ENCODE assay signal across 13 cellular contexts in the genomic region with DNA sequence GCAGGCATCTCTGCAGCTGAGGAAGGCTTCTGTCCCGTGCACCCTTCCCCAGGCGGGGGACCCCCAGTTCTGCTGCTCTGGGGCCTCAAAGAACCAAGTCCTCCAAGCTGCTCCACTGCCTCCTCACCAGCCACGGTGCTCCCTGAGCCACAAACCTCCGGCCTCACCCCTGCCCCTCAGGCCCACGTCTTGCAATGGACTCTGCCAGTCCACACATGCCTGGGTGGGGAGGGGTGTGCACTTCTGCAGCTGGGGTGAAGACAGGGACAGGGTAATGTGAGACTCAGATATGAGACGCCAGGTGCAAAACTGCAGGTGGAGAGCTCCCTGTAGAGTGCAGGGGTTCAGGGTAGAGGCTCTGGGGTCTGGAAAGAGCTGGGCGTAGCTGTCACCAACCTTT. TPM values are rescaled to one million over a fixed set of nuclear protein-coding genes. Genes with fewer than 3 reads are reported as not detected.
DNase-seq lines count a peak whose midpoint lies in the region; ATAC-seq, FAIRE-seq and TF ChIP-seq lines count a peak whose summit lies in the region.
"Had no signal": no experiment of that assay in that cellular context is flagged by ENCODE, and none has a peak within 500 bp of the region (broad histone marks: within the 10 kb centered on the region; RNA-seq: fewer than 3 reads in every experiment).

No MANE protein-coding gene starts in this region.

- H3K4me1 ChIP-seq in HepG2 (ENCODE audit: insufficient read depth, low read length): peaks cover 72% of the 10 kb centered on the region
- H3K4me1 ChIP-seq in right lobe of liver: peaks cover 0 to 30% (median 11%) of the 10 kb centered on the region in 4 donors
- H3K4me1 ChIP-seq: BE2C had no signal

- TF ChIP-seq POLR2A in HepG2 (IDR thresholded peaks at IDR 0.05; ENCODE audit: insufficient read depth in 1 of 2, low read depth in 2 of 2, low read length in 2 of 2): no peak
- no peak for TF ChIP-seq POLR2A in right lobe of liver (IDR thresholded peaks at IDR 0.05)

- TF ChIP-seq CTCF in HepG2 (CRISPR knock-in tag; IDR thresholded peaks at IDR 0.05): no peak
- TF ChIP-seq CTCF in right lobe of liver (IDR thresholded peaks at IDR 0.05): no peak
- TF ChIP-seq CTCF in RWPE1 (conservative IDR thresholded peaks at IDR 0.05; ENCODE audit: low read depth): no peak

- no peak for FAIRE-seq in HepG2 (lab: Jason Lieb, UNC)

- CTCF ChIA-PET in HepG2 (lab: Yijun Ruan, JAX; ENCODE audit: low intra/inter-chr PET ratio, low total read pairs): no interaction called here
- CTCF ChIA-PET in RWPE1 (lab: Yijun Ruan, JAX): no interaction called here

- no TSS peak for BruUV-seq in HepG2 (replicated peaks; lab: Mats Ljungman, UMichigan)

- peak overlapping the region; percentile 69 for H3K27ac ChIP-seq in HepG2 (ENCODE audit: extremely low read length, insufficient read depth, low read length)
- H3K27ac ChIP-seq in right lobe of liver: no peak overlapping the region
- peak overlapping the region; percentile 92 for H3K27ac ChIP-seq in RWPE1

- POLR2A ChIA-PET in HepG2 (lab: Yijun Ruan, JAX) (interaction anchor here (1.3 to 3.9 kb wide), 7 partner anchors 23 to 63 kb away, joined by 4 to 31 read pairs (median 14); a partner anchor contains a TSS), RWPE1 (lab: Yijun Ruan, JAX; ENCODE audit: low non-redundant PET) (interaction anchor here (0.7 kb wide), 2 partner anchors 39 to 68 kb away, joined by 3 to 11 read pairs; no protein-coding TSS in a partner anchor)

- intact Hi-C loops in HepG2 (cut with micrococcal nuclease; ENCODE audit: unreplicated experiment): loop anchor here (5.0 kb wide), 1 partner anchor 40 kb away; no protein-coding TSS in a partner anchor
- intact Hi-C loops in right lobe of liver (cut with DNase I): no loop called here

- H3K9me3 ChIP-seq in HepG2 (ENCODE audit: low read length): no peaks in the 10 kb centered on the region
- no peaks in the 10 kb centered on the region for H3K9me3 ChIP-seq in right lobe of liver
- H3K9me3 ChIP-seq: BE2C had no signal

- in situ Hi-C loops in HepG2 (cut with HindIII; ENCODE audit: extremely low pct_ligation_motif_present, low pct_unique_long_range_greater_than_20kb): no loop called here

- no peaks in the 10 kb centered on the region for H4K20me1 ChIP-seq in HepG2 (ENCODE audit: insufficient read depth, low read length)

- H2AFZ ChIP-seq in HepG2 (ENCODE audit: low read length): no peak overlapping the region

- H3K4me2 ChIP-seq in HepG2 (ENCODE audit: low read depth, low read length): peak overlapping the region; percentile 87

- WGBS in HepG2 (ENCODE audit: low lambda C conversion rate): 23% methylated on average over 5 of the region's 7 CpGs
- WGBS in right lobe of liver (ENCODE audit: insufficient coverage, low coverage, low lambda C conversion rate, missing lambda C conversion rate): 70% methylated on average over 5 of the region's 7 CpGs

- peak overlapping the region; percentile 38 to 69 (median 40); a peak in 5 of 6 replicates for H3K4me3 ChIP-seq in HepG2 (replicated peaks in 1 of 3; ENCODE audit: insufficient read depth in 1 of 3, low read depth in 2 of 3, low read length in 3 of 3)
- H3K4me3 ChIP-seq in right lobe of liver: no peak overlapping the region

- DNase-seq in HepG2 (ENCODE audit: low spot score) (no peak), right lobe of liver (no peak), RWPE1 (ENCODE audit: low spot score) (peak; percentile 54), islet precursor cell (peak; percentile 57), KG1 (lab: John Stamatoyannopoulos, UW) (no peak), OCI-M1 (lab: John Stamatoyannopoulos, UW) (no peak)
- DNase-seq: BE2C; foreskin melanocyte; stimulated activated CD4-positive, alpha-beta T cell treated with anti-CD3 and anti-CD28 coated beads, Interleukin-15, amount 100 ng/mL, for 24 hours; stimulated activated CD8-positive, alpha-beta memory T cell treated with anti-CD3 and anti-CD28 coated beads, Interleukin-4, amount 100 ng/mL, for 48 hours had no signal

- TF ChIP-seq EP300 in HepG2 (IDR thresholded peaks at IDR 0.05; ENCODE audit: low read depth in 2 of 2, low read length in 2 of 2) (no peak), HepG2 (CRISPR knock-in tag; IDR thresholded peaks at IDR 0.05; ENCODE audit: borderline replicate concordance) (no peak)

- H3K9ac ChIP-seq in HepG2 (ENCODE audit: insufficient read depth, low read depth, low read length): peak overlapping the region; percentile 61

- no peak for TF ChIP-seq RAD21 in HepG2 (CRISPR knock-in tag; IDR thresholded peaks at IDR 0.05)

- ATAC-seq in HepG2 (no peak), right lobe of liver (no peak), GM18907 (IDR thresholded peaks at IDR 0.05; ENCODE audit: unreplicated experiment) (no peak), GM19395 (IDR thresholded peaks at IDR 0.05; ENCODE audit: unreplicated experiment) (no peak)
- ATAC-seq: left lobe of liver had no signal

- H3K79me2 ChIP-seq in HepG2 (ENCODE audit: insufficient read depth, low read length): peaks cover 12% of the 10 kb centered on the region

- no peaks in the 10 kb centered on the region; a peak in 1 of 5 replicates for H3K27me3 ChIP-seq in HepG2 (ENCODE audit: control insufficient read depth in 1 of 2, insufficient read depth in 2 of 2, low read length in 2 of 2)
- no peaks in the 10 kb centered on the region for H3K27me3 ChIP-seq in right lobe of liver
- H3K27me3 ChIP-seq: BE2C had no signal

- H3K36me3 ChIP-seq in HepG2 (replicated peaks in 1 of 2; ENCODE audit: control insufficient read depth in 1 of 2, insufficient read depth in 2 of 2, low read length in 2 of 2): peaks cover 0 to under 1% of the 10 kb centered on the region in 2 experiments; a peak in 2 of 5 replicates
- no peaks in the 10 kb centered on the region for H3K36me3 ChIP-seq in right lobe of liver
- H3K36me3 ChIP-seq: BE2C had no signal

RNA-seq across cellular contexts. Expression of a gene that starts 3.2 kb away (rescaled TPM):
- total RNA-seq in HepG2 (2016; rRNA removed; fragmentation: Illumina TruSeq; extraction: Trizol): 11.3 and 21.7 TPM in 2 replicates
- 5.6 and 7.0 TPM in 2 replicates for total RNA-seq in HepG2 (2016; cell fraction: cytosol; rRNA removed; fragmentation: Illumina TruSeq; extraction: Trizol; ENCODE audit: low read depth)
- 8.4 and 25.4 TPM in 2 replicates for total RNA-seq in HepG2 (2016; cell fraction: insoluble cytoplasmic fraction; rRNA removed; fragmentation: Illumina TruSeq; extraction: Trizol)
- total RNA-seq in HepG2 (2016; cell fraction: membrane; rRNA removed; fragmentation: Illumina TruSeq; extraction: Trizol): 10.9 and 11.3 TPM in 2 replicates
- total RNA-seq in HepG2 (2016; cell fraction: nucleus; rRNA removed; fragmentation: Illumina TruSeq; extraction: Trizol): 23.2 and 23.3 TPM in 2 replicates
- 26.4 and 37.6 TPM in 2 replicates for polyA plus RNA-seq in HepG2 (2011; rRNA removed)
- polyA plus RNA-seq in HepG2 (2011; cell fraction: cytosol; rRNA removed): 28.3 and 34.4 TPM in 2 replicates
- 151 and 168 TPM in 2 replicates for polyA plus RNA-seq in HepG2 (2011; cell fraction: nucleus; rRNA removed)
- 19.9 and 35.5 TPM in 2 replicates for polyA plus RNA-seq in HepG2 (2012)
- 5.4 and 6.0 TPM in 2 replicates for polyA plus RNA-seq in HepG2 (2016; cell fraction: cytosol; fragmentation: Illumina TruSeq; extraction: Trizol; ENCODE audit: low read depth)
- polyA plus RNA-seq in HepG2 (2016; cell fraction: insoluble cytoplasmic fraction; fragmentation: Illumina TruSeq; extraction: Trizol; ENCODE audit: low read depth): 11.4 and 12.9 TPM in 2 replicates
- polyA plus RNA-seq in HepG2 (2016; cell fraction: membrane; fragmentation: Illumina TruSeq; extraction: Trizol; ENCODE audit: low read depth): 9.5 and 10.3 TPM in 2 replicates
- 59.3 and 60.5 TPM in 2 replicates for polyA plus RNA-seq in HepG2 (2016; cell fraction: nucleus; fragmentation: Illumina TruSeq; extraction: Trizol; ENCODE audit: insufficient read depth, low read depth)
- 43.0 and 66.5 TPM in 2 replicates for polyA minus RNA-seq in HepG2 (2011; rRNA and poly(A)+ RNA removed; ENCODE audit: low replicate concordance)
- 20.3 and 23.7 TPM in 2 replicates for polyA minus RNA-seq in HepG2 (2011; cell fraction: cytosol; rRNA and poly(A)+ RNA removed)
- 28.6 and 30.4 TPM in 2 replicates for polyA minus RNA-seq in HepG2 (2011; cell fraction: nucleus; rRNA and poly(A)+ RNA removed)
- total RNA-seq in right lobe of liver: 10 to 100 TPM in 4 of 6 experiments, 1 to 10 TPM in 2; 8.4 to 21.9 (median 11.4) TPM

RNA-seq across cellular contexts. Expression of a gene that starts 5.1 kb away (rescaled TPM):
- total RNA-seq in HepG2 (2016; rRNA removed; fragmentation: Illumina TruSeq; extraction: Trizol) (1.5 and 8.9 TPM in 2 replicates), right lobe of liver (1 to 10 TPM in 1 of 6 experiments, under 1 TPM in 4, not detected in 1; 0.09 to 1.0 (median 0.28) TPM)
- total RNA-seq in HepG2 (2016; cell fraction: cytosol; rRNA removed; fragmentation: Illumina TruSeq; extraction: Trizol; ENCODE audit: low read depth): 1.8 and 2.3 TPM in 2 replicates
- 1.2 and 9.2 TPM in 2 replicates for total RNA-seq in HepG2 (2016; cell fraction: insoluble cytoplasmic fraction; rRNA removed; fragmentation: Illumina TruSeq; extraction: Trizol)
- total RNA-seq in HepG2 (2016; cell fraction: membrane; rRNA removed; fragmentation: Illumina TruSeq; extraction: Trizol): 1.7 and 2.0 TPM in 2 replicates
- 14.4 and 16.4 TPM in 2 replicates for total RNA-seq in HepG2 (2016; cell fraction: nucleus; rRNA removed; fragmentation: Illumina TruSeq; extraction: Trizol)
- polyA plus RNA-seq in HepG2 (2011; rRNA removed): 14.3 and 19.9 TPM in 2 replicates
- polyA plus RNA-seq in HepG2 (2011; cell fraction: cytosol; rRNA removed): 2.2 and 2.9 TPM in 2 replicates
- polyA plus RNA-seq in HepG2 (2011; cell fraction: nucleus; rRNA removed): 267 and 279 TPM in 2 replicates
- polyA plus RNA-seq in HepG2 (2012): 18.3 and 18.6 TPM in 2 replicates
- 0.44 and 0.54 TPM in 2 replicates for polyA plus RNA-seq in HepG2 (2016; cell fraction: cytosol; fragmentation: Illumina TruSeq; extraction: Trizol; ENCODE audit: low read depth)
- polyA plus RNA-seq in HepG2 (2016; cell fraction: insoluble cytoplasmic fraction; fragmentation: Illumina TruSeq; extraction: Trizol; ENCODE audit: low read depth): 1.5 and 1.9 TPM in 2 replicates
- polyA plus RNA-seq in HepG2 (2016; cell fraction: membrane; fragmentation: Illumina TruSeq; extraction: Trizol; ENCODE audit: low read depth): 0.82 and 1.0 TPM in 2 replicates
- polyA plus RNA-seq in HepG2 (2016; cell fraction: nucleus; fragmentation: Illumina TruSeq; extraction: Trizol; ENCODE audit: insufficient read depth, low read depth): 71.0 and 80.1 TPM in 2 replicates
- 0.23 and 6.4 TPM in 2 replicates for polyA minus RNA-seq in HepG2 (2011; rRNA and poly(A)+ RNA removed; ENCODE audit: low replicate concordance)
- polyA minus RNA-seq in HepG2 (2011; cell fraction: cytosol; rRNA and poly(A)+ RNA removed): 0.97 and 2.5 TPM in 2 replicates
- 14.8 and 15.1 TPM in 2 replicates for polyA minus RNA-seq in HepG2 (2011; cell fraction: nucleus; rRNA and poly(A)+ RNA removed)

RNA-seq across cellular contexts. Expression of a gene that starts 32.1 kb away (rescaled TPM):
- total RNA-seq in HepG2 (2016; rRNA removed; fragmentation: Illumina TruSeq; extraction: Trizol): 0.80 and 2.1 TPM in 2 replicates
- total RNA-seq in HepG2 (2016; cell fraction: cytosol; rRNA removed; fragmentation: Illumina TruSeq; extraction: Trizol; ENCODE audit: low read depth): 1.7 and 1.8 TPM in 2 replicates
- 1.4 and 2.0 TPM in 2 replicates for total RNA-seq in HepG2 (2016; cell fraction: insoluble cytoplasmic fraction; rRNA removed; fragmentation: Illumina TruSeq; extraction: Trizol)
- 2.1 and 2.2 TPM in 2 replicates for total RNA-seq in HepG2 (2016; cell fraction: membrane; rRNA removed; fragmentation: Illumina TruSeq; extraction: Trizol)
- total RNA-seq in HepG2 (2016; cell fraction: nucleus; rRNA removed; fragmentation: Illumina TruSeq; extraction: Trizol): 1.8 and 1.9 TPM in 2 replicates
- 1.2 and 2.1 TPM in 2 replicates for polyA plus RNA-seq in HepG2 (2011; rRNA removed)
- polyA plus RNA-seq in HepG2 (2011; cell fraction: cytosol; rRNA removed): 1.1 and 2.0 TPM in 2 replicates
- polyA plus RNA-seq in HepG2 (2011; cell fraction: nucleus; rRNA removed): 4.9 and 10.2 TPM in 2 replicates
- 1.6 and 2.0 TPM in 2 replicates for polyA plus RNA-seq in HepG2 (2012)
- polyA plus RNA-seq in HepG2 (2016; cell fraction: cytosol; fragmentation: Illumina TruSeq; extraction: Trizol; ENCODE audit: low read depth): 1.6 and 2.7 TPM in 2 replicates
- polyA plus RNA-seq in HepG2 (2016; cell fraction: insoluble cytoplasmic fraction; fragmentation: Illumina TruSeq; extraction: Trizol; ENCODE audit: low read depth): 1.0 and 2.1 TPM in 2 replicates
- 2.8 and 4.3 TPM in 2 replicates for polyA plus RNA-seq in HepG2 (2016; cell fraction: membrane; fragmentation: Illumina TruSeq; extraction: Trizol; ENCODE audit: low read depth)
- 5.7 and 7.3 TPM in 2 replicates for polyA plus RNA-seq in HepG2 (2016; cell fraction: nucleus; fragmentation: Illumina TruSeq; extraction: Trizol; ENCODE audit: insufficient read depth, low read depth)
- polyA minus RNA-seq in HepG2 (2011; rRNA and poly(A)+ RNA removed; ENCODE audit: low replicate concordance): 2.3 and 4.3 TPM in 2 replicates
- 1.5 and 1.8 TPM in 2 replicates for polyA minus RNA-seq in HepG2 (2011; cell fraction: cytosol; rRNA and poly(A)+ RNA removed)
- polyA minus RNA-seq in HepG2 (2011; cell fraction: nucleus; rRNA and poly(A)+ RNA removed): not detected in 2 replicates
- 100 to 1,000 TPM in 2 of 6 experiments, 10 to 100 TPM in 4; 48.2 to 133 (median 66.3) TPM for total RNA-seq in right lobe of liver

RNA-seq across cellular contexts. Expression of a gene that starts 52.9 kb away (rescaled TPM):
- total RNA-seq in HepG2 (2016; rRNA removed; fragmentation: Illumina TruSeq; extraction: Trizol) (21.1 and 28.7 TPM in 2 replicates), right lobe of liver (1 to 10 TPM in 1 of 6 experiments, under 1 TPM in 2, not detected in 3; 0.43 to 1.5 (median 0.47) TPM)
- 5.8 and 6.9 TPM in 2 replicates for total RNA-seq in HepG2 (2016; cell fraction: cytosol; rRNA removed; fragmentation: Illumina TruSeq; extraction: Trizol; ENCODE audit: low read depth)
- 17.5 and 29.7 TPM in 2 replicates for total RNA-seq in HepG2 (2016; cell fraction: insoluble cytoplasmic fraction; rRNA removed; fragmentation: Illumina TruSeq; extraction: Trizol)
- total RNA-seq in HepG2 (2016; cell fraction: membrane; rRNA removed; fragmentation: Illumina TruSeq; extraction: Trizol): 13.9 and 14.9 TPM in 2 replicates
- 14.5 and 19.8 TPM in 2 replicates for total RNA-seq in HepG2 (2016; cell fraction: nucleus; rRNA removed; fragmentation: Illumina TruSeq; extraction: Trizol)
- 18.0 and 25.1 TPM in 2 replicates for polyA plus RNA-seq in HepG2 (2011; rRNA removed)
- 13.8 and 24.2 TPM in 2 replicates for polyA plus RNA-seq in HepG2 (2011; cell fraction: cytosol; rRNA removed)
- polyA plus RNA-seq in HepG2 (2011; cell fraction: nucleus; rRNA removed): 59.8 and 70.5 TPM in 2 replicates
- 12.9 and 13.0 TPM in 2 replicates for polyA plus RNA-seq in HepG2 (2012)
- polyA plus RNA-seq in HepG2 (2016; cell fraction: cytosol; fragmentation: Illumina TruSeq; extraction: Trizol; ENCODE audit: low read depth): 4.6 and 4.9 TPM in 2 replicates
- 22.3 and 24.1 TPM in 2 replicates for polyA plus RNA-seq in HepG2 (2016; cell fraction: insoluble cytoplasmic fraction; fragmentation: Illumina TruSeq; extraction: Trizol; ENCODE audit: low read depth)
- 7.9 and 9.3 TPM in 2 replicates for polyA plus RNA-seq in HepG2 (2016; cell fraction: membrane; fragmentation: Illumina TruSeq; extraction: Trizol; ENCODE audit: low read depth)
- polyA plus RNA-seq in HepG2 (2016; cell fraction: nucleus; fragmentation: Illumina TruSeq; extraction: Trizol; ENCODE audit: insufficient read depth, low read depth): 38.2 and 40.1 TPM in 2 replicates
- polyA minus RNA-seq in HepG2 (2011; rRNA and poly(A)+ RNA removed; ENCODE audit: low replicate concordance): 30.4 and 42.3 TPM in 2 replicates
- polyA minus RNA-seq in HepG2 (2011; cell fraction: cytosol; rRNA and poly(A)+ RNA removed): 24.6 and 25.2 TPM in 2 replicates
- 9.9 and 14.7 TPM in 2 replicates for polyA minus RNA-seq in HepG2 (2011; cell fraction: nucleus; rRNA and poly(A)+ RNA removed)

Comparison
In these comparisons a context has a peak if more than half of its experiments do, and no peak if none do; other contexts are left out.
1. H3K27ac ChIP-seq: peak in HepG2 (single experiment) and RWPE1 (single experiment); none in right lobe of liver (0 of 3).
2. H3K4me3 ChIP-seq: peak in HepG2 (3 of 3); none in right lobe of liver (0 of 3).
3. RNA of a gene that starts 32.1 kb away (total RNA-seq): 48.2 to 133 TPM in right lobe of liver; 0.80 to 2.2 TPM in HepG2; every median in the first group is over 10 times any median in the second.
4. DNase-seq: peak in RWPE1 (single experiment) and islet precursor cell (single experiment); none in HepG2 (single experiment), right lobe of liver (0 of 3), KG1 (single experiment) and OCI-M1 (single experiment).